Comparison of ENCODE assay signal across 8 cellular contexts in the genomic region with DNA sequence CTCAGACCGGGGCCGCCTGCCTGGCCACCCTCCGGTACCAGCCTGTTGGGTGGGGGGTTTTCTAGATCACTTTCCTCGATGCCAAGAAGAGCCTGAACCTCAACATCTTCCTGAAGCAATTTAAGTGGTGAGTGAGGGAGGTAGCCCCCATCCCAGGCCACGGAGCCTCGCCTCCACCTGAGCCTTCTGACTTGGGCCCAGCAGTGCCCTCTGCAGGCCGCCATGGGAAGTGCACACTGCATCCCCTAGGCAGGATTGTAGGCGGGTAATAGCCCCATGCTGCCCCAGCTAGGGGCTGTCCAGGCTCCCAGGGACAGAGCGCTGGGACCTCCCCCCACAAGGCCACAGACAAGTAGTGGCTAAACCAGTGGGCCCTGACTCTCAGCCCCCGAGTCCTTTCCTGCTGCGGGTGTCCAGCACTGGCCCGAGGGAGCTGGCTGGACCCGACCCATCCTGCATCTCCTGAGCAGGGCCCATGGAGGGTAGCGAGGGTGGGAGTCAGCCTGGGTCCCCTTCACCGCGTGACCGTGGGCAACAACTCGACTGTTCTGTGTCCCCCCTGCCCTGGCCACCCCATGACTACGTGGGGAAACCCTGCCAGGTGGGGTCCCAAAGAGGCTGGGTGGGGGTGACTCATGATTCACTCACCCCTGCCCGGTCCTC.
DNase-seq lines count a peak whose midpoint lies in the region; ATAC-seq and TF ChIP-seq lines count a peak whose summit lies in the region.

No MANE protein-coding gene starts in this region.

- DNase-seq in AG09319 (ENCODE audit: extremely low read depth, low read depth) (no peak), GM19238 (ENCODE audit: insufficient read length, low spot score) (peak; percentile 98), NCI-H146 (lab: John Stamatoyannopoulos, UW) (peak; percentile 78), caudate nucleus (lab: John Stamatoyannopoulos, UW) (peak in 36 of 61 donors; percentile 17 to 78 (median 50)), left kidney (ENCODE audit: low read depth, low spot score) (peak; percentile 89)
- DNase-seq in activated CD4-positive, CD25-positive, alpha-beta regulatory T cell treated with anti-CD3 and anti-CD28 coated beads, Interleukin-2, amount 50 U/mL, for 16 hours (ENCODE audit: low read depth, low spot score): peak; percentile 39
- DNase-seq in stimulated activated CD4-positive, alpha-beta T cell treated with anti-CD3 and anti-CD28 coated beads, TNF-alpha, amount 100 ng/mL, for 4 hours (ENCODE audit: low read depth in 3 of 3): peak; percentile 54 to 55 (median 55)

- no peak for ATAC-seq in GM21515 (IDR thresholded peaks at IDR 0.05; ENCODE audit: unreplicated experiment)

- TF ChIP-seq CTCF in AG09319 (IDR thresholded peaks at IDR 0.05; ENCODE audit: low read depth, low read length): peak; percentile 99

- H3K27ac ChIP-seq in caudate nucleus (ENCODE audit: low read depth, low read length): peak overlapping the region; percentile 67
